In the genomic region with DNA sequence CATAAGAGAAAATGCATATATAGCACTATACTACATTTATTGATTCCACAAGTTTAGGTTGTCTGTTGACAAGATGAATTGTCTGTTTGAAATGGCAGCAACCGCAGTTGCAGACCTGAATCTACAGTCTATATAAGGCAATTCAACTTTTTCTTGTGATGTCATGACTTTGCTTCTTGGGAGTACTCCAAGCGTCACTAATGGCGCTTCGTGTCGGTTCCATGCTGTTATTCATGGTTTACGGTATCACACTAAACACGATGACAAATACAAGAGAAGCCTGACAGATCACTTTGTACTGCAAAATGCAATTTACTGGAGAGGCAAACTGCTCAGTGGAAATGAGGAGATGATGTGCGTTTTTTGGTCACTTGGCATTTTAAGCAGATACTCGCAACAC, we compare ENCODE assay signal across 1 cellular context.
TF ChIP-seq lines count a peak whose summit lies in the region.

No MANE protein-coding gene starts in this region.

TF ChIP-seq in HCT116, 20 proteins besides CTCF, POLR2A, EP300 and RAD21 (continued from another document):
- no peak for TF ChIP-seq TCF7L2 (IDR thresholded peaks at IDR 0.05; ENCODE audit: borderline replicate concordance, extremely low read depth, insufficient read depth, insufficient read length)
- no peak for TF ChIP-seq SIN3A (IDR thresholded peaks at IDR 0.05; ENCODE audit: low read depth)
- no peak for TF ChIP-seq YY1 (IDR thresholded peaks at IDR 0.05; ENCODE audit: extremely low read depth, insufficient replicate concordance, low read depth, low read length)
- TF ChIP-seq EGR1 (IDR thresholded peaks at IDR 0.05; ENCODE audit: low read depth), result no peak
- no peak for TF ChIP-seq POLR2AphosphoS5 (IDR thresholded peaks at IDR 0.05; ENCODE audit: low read depth, low read length)
- no peak for TF ChIP-seq SP1 (IDR thresholded peaks at IDR 0.05; ENCODE audit: low read depth)
- no peak for TF ChIP-seq CEBPB (IDR thresholded peaks at IDR 0.05; ENCODE audit: low read depth)
- TF ChIP-seq CBX3 (IDR thresholded peaks at IDR 0.05; ENCODE audit: low read depth), result no peak
- no peak for TF ChIP-seq ELF1 (IDR thresholded peaks at IDR 0.05; ENCODE audit: borderline replicate concordance, low read depth)
- no peak for TF ChIP-seq ZNF274 (IDR thresholded peaks at IDR 0.05; ENCODE audit: low read depth, low read length)
- no peak for TF ChIP-seq EZH2phosphoT487 (IDR thresholded peaks at IDR 0.05; ENCODE audit: borderline replicate concordance)
- TF ChIP-seq SRF (IDR thresholded peaks at IDR 0.05; ENCODE audit: low read depth), result no peak
- TF ChIP-seq FOSL1 (IDR thresholded peaks at IDR 0.05; ENCODE audit: low read depth), result no peak
- TF ChIP-seq, protein P1, sequence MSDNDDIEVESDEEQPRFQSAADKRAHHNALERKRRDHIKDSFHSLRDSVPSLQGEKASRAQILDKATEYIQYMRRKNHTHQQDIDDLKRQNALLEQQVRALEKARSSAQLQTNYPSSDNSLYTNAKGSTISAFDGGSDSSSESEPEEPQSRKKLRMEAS (IDR thresholded peaks at IDR 0.05), result no peak
- TF ChIP-seq ATF3 (IDR thresholded peaks at IDR 0.05), result no peak
